Comparison of ENCODE assay signal across 8 cellular contexts in the genomic region with DNA sequence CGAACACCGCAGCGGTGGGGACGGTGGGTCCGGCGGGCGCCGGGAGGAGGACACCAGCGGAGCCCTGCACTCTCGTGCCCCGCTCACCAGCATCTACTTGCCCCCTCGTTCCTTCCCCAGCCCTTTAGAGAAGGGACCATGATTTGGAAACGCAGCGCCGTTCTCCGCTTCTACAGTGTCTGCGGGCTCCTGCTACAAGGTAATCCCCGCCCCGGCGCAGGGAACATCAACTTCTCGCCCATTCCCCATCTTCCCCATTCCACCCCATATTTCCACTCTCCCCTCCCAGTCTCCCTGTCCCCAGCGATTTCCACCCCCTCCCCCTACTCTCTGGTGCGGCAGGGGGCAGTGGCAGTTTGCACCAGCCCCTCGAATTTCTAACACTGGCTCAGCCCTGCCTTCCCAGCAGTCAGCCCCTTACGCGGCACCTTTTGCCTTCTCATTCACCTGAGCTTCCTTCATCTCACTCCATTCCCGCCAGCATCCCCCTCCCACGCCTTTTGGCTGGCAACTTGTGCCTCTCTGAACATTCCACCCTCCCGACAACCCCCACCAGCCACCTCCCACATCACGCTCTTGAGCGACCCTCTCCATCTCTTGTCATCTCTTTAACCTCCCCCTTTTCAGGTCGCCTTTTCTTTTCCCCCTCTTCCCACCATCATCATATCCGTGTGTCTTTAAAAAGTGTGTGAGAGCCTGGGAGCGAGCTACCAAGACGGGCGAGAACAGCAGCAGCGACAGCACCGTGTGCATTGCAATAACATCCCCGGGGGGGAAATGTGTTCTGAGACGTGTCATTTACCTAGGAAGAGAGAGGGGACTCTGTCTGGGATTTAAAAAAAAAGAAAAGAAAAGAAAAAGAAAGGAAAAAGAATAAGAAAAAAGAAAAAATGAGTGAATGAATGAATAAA. TPM values are rescaled to one million over a fixed set of nuclear protein-coding genes. Genes with fewer than 3 reads are reported as not detected.
DNase-seq lines count a peak whose midpoint lies in the region; ATAC-seq and TF ChIP-seq lines count a peak whose summit lies in the region.

No MANE protein-coding gene starts in this region.

- peak overlapping the region; percentile 15 for H3K27ac Mint-ChIP-seq in endothelial cell (ENCODE audit: unreplicated experiment)
- no peak overlapping the region for H3K27ac Mint-ChIP-seq in osteocyte (ENCODE audit: unreplicated experiment)

- H3K27me3 Mint-ChIP-seq in endothelial cell (ENCODE audit: unreplicated experiment) (peaks cover 13% of the 10 kb centered on the region), osteocyte (ENCODE audit: unreplicated experiment) (peaks cover 46% of the 10 kb centered on the region)

- H3K36me3 Mint-ChIP-seq in endothelial cell (ENCODE audit: low read depth, unreplicated experiment) (no peaks in the 10 kb centered on the region), osteocyte (ENCODE audit: unreplicated experiment) (no peaks in the 10 kb centered on the region)

- H3K36me3 ChIP-seq in mucosa of descending colon (ENCODE audit: low read depth): no peaks in the 10 kb centered on the region

- peaks cover 11% of the 10 kb centered on the region for H3K4me1 ChIP-seq in mucosa of descending colon (ENCODE audit: low read depth)

- DNase-seq in COR-L47 (lab: John Stamatoyannopoulos, UW) (peak; percentile 42), NCI-H345 (lab: John Stamatoyannopoulos, UW) (peak; percentile 66), endothelial cell (ENCODE audit: low spot score) (peak; percentile 8), osteocyte (ENCODE audit: extremely low spot score, unreplicated experiment) (no peak), mucosa of descending colon (no peak), GF-D8 (lab: John Stamatoyannopoulos, UW) (no peak), NCI-H1048 (lab: John Stamatoyannopoulos, UW) (no peak)

- no peaks in the 10 kb centered on the region for H3K9me3 ChIP-seq in mucosa of descending colon

- H3K9me3 Mint-ChIP-seq in endothelial cell (ENCODE audit: unreplicated experiment): no peaks in the 10 kb centered on the region
- no peaks in the 10 kb centered on the region for H3K9me3 Mint-ChIP-seq in osteocyte (ENCODE audit: unreplicated experiment)

- ATAC-seq in mucosa of descending colon (no peak), GM19455 (IDR thresholded peaks at IDR 0.05; ENCODE audit: unreplicated experiment) (no peak)

- intact Hi-C loops in mucosa of descending colon (cut with DNase I, micrococcal nuclease): no loop called here

- no peak overlapping the region for H3K4me3 ChIP-seq in mucosa of descending colon

- H3K4me3 Mint-ChIP-seq in endothelial cell (ENCODE audit: unreplicated experiment) (peak overlapping the region; percentile 91), osteocyte (ENCODE audit: unreplicated experiment) (peak overlapping the region; percentile 76)

- TF ChIP-seq CTCF in endothelial cell (IDR thresholded peaks at IDR 0.05; ENCODE audit: unreplicated experiment): no peak
- no peak for TF ChIP-seq CTCF in osteocyte (IDR thresholded peaks at IDR 0.05)
- no peak for TF ChIP-seq CTCF in mucosa of descending colon (IDR thresholded peaks at IDR 0.05)

- H3K4me1 Mint-ChIP-seq in endothelial cell (ENCODE audit: unreplicated experiment) (peaks cover 20% of the 10 kb centered on the region), osteocyte (ENCODE audit: unreplicated experiment) (peaks cover 11% of the 10 kb centered on the region)

RNA-seq across cellular contexts. Expression of gene CADM2, which starts 0.9 kb away (rescaled TPM):
- 0.97 TPM for total RNA-seq in endothelial cell (ENCODE audit: unreplicated experiment)
- total RNA-seq in osteocyte: 1.5 and 2.2 TPM in 2 replicates
- 10 to 100 TPM in 1 of 3 donors, 1 to 10 TPM in 1, under 1 TPM in 1; 0.67 to 12.8 (median 1.2) TPM for total RNA-seq in mucosa of descending colon

Comparison
In these comparisons a context has a peak if more than half of its experiments do, and no peak if none do; other contexts are left out.
1. DNase-seq: peak in COR-L47 (single experiment), NCI-H345 (single experiment) and endothelial cell (single experiment); none in osteocyte (single experiment), mucosa of descending colon (0 of 3), GF-D8 (single experiment) and NCI-H1048 (single experiment).